In the genomic region with DNA sequence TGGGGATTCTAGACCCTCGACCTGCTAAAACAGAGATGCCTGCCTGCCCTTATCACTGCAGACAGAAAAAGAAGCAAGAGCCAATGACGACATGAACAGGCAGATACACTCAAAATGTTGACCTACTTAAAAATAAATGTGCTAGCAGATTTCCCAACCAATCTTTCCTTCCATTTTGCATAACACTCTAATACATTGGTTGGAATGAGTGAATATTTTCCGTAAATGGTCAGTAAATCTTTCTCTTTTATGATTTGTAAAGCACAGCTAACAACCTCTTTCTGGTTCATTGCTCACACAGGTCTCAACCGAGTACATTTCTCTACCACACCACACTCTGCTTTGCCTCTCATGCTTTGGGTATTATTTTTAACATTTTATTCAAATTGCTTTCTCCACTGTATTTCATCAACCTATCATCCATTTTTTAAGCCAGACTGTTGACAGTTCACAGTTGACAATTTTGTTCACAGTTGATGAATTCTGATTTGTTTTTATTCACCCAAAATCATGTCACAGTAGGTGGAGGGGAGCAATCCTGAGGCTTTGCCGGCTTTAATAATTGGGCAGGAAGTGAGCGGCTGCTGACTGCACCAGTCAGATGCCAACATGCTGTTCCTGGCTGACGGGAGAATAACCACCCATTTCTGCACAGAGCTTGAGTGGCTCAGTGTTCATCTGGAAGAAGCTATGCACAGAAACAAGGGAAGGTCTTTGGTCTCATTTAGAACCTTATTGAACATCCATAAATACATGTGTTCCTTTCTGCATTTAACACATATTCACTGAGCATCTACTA, we compare ENCODE assay signal across 11 cellular contexts.
DNase-seq lines count a peak whose midpoint lies in the region; ATAC-seq and TF ChIP-seq lines count a peak whose summit lies in the region.
"Had no signal": no experiment of that assay in that cellular context is flagged by ENCODE, and none has a peak within 500 bp of the region (broad histone marks: within the 10 kb centered on the region; RNA-seq: fewer than 3 reads in every experiment).

No MANE protein-coding gene starts in this region.

- no peaks in the 10 kb centered on the region for H3K9me3 ChIP-seq in smooth muscle cell (replicated peaks; ENCODE audit: low read depth)

- H3K79me2 ChIP-seq in smooth muscle cell (ENCODE audit: low read depth), result no peaks in the 10 kb centered on the region

- peak; percentile 32 for ATAC-seq in GM18868 (IDR thresholded peaks at IDR 0.05; ENCODE audit: unreplicated experiment)
- ATAC-seq in stimulated activated effector memory CD8-positive, alpha-beta T cell treated with anti-CD3 and anti-CD28 coated beads, Interleukin-12 subunit alpha, Interleukin-12 subunit beta, amount 100 ng/mL, for 72 hours, result no peak

- no peak overlapping the region for H3K4me2 ChIP-seq in smooth muscle cell

- TF ChIP-seq CTCF in fibroblast of mammary gland (conservative IDR thresholded peaks at IDR 0.05; ENCODE audit: control insufficient read depth, insufficient read depth, low read depth, low read length), result no peak
- no peak for TF ChIP-seq CTCF in smooth muscle cell (IDR thresholded peaks at IDR 0.05; ENCODE audit: borderline replicate concordance, insufficient read depth, poor library complexity, severe bottlenecking)

- peaks cover 5% of the 10 kb centered on the region for H3K4me1 ChIP-seq in smooth muscle cell (ENCODE audit: low read depth)

- H3K36me3 ChIP-seq in smooth muscle cell (ENCODE audit: low read depth), result no peaks in the 10 kb centered on the region

- H2AFZ ChIP-seq in smooth muscle cell (ENCODE audit: low read depth), result no peak overlapping the region

- H4K20me1 ChIP-seq in smooth muscle cell (ENCODE audit: low read depth), result no peaks in the 10 kb centered on the region

- H3K4me3 ChIP-seq in fibroblast of mammary gland (ENCODE audit: control insufficient read depth, low read depth, low read length) (no peak overlapping the region), smooth muscle cell (no peak overlapping the region)

- no peak overlapping the region for H3K4me3 Mint-ChIP-seq in stimulated activated effector memory CD8-positive, alpha-beta T cell treated with anti-CD3 and anti-CD28 coated beads, Interleukin-12 subunit alpha, Interleukin-12 subunit beta, amount 100 ng/mL, for 72 hours
- H3K4me3 Mint-ChIP-seq: activated CD4-positive, alpha-beta memory T cell treated with anti-CD3 and anti-CD28 coated beads, Interleukin-2, amount 10 ng/mL, durations not matched to agents 7 days and 5 days; naive B cell had no signal

- WGBS in smooth muscle cell (ENCODE audit: low lambda C conversion rate), result 72% methylated on average over 7 of the region's 7 CpGs

- no peaks in the 10 kb centered on the region for H3K27me3 ChIP-seq in smooth muscle cell (ENCODE audit: low read depth)

- no peaks in the 10 kb centered on the region for H3F3A ChIP-seq in smooth muscle cell (ENCODE audit: low read depth)

- no peaks in the 10 kb centered on the region for H3K4me1 Mint-ChIP-seq in stimulated activated effector memory CD8-positive, alpha-beta T cell treated with anti-CD3 and anti-CD28 coated beads, Interleukin-12 subunit alpha, Interleukin-12 subunit beta, amount 100 ng/mL, for 72 hours
- H3K4me1 Mint-ChIP-seq: activated CD4-positive, alpha-beta memory T cell treated with anti-CD3 and anti-CD28 coated beads, Interleukin-2, amount 10 ng/mL, durations not matched to agents 7 days and 5 days; naive B cell had no signal

- H3K36me3 Mint-ChIP-seq in stimulated activated effector memory CD8-positive, alpha-beta T cell treated with anti-CD3 and anti-CD28 coated beads, Interleukin-12 subunit alpha, Interleukin-12 subunit beta, amount 100 ng/mL, for 72 hours, result no peaks in the 10 kb centered on the region
- H3K36me3 Mint-ChIP-seq: naive B cell had no signal

- no peak overlapping the region for H3K9ac ChIP-seq in smooth muscle cell (ENCODE audit: low read depth)

- H3K27ac Mint-ChIP-seq in stimulated activated effector memory CD8-positive, alpha-beta T cell treated with anti-CD3 and anti-CD28 coated beads, Interleukin-12 subunit alpha, Interleukin-12 subunit beta, amount 100 ng/mL, for 72 hours, result no peak overlapping the region
- H3K27ac Mint-ChIP-seq: activated CD4-positive, alpha-beta memory T cell treated with anti-CD3 and anti-CD28 coated beads, Interleukin-2, amount 10 ng/mL, durations not matched to agents 7 days and 5 days; naive B cell had no signal

- H3K9me3 Mint-ChIP-seq in stimulated activated effector memory CD8-positive, alpha-beta T cell treated with anti-CD3 and anti-CD28 coated beads, Interleukin-12 subunit alpha, Interleukin-12 subunit beta, amount 100 ng/mL, for 72 hours, result no peaks in the 10 kb centered on the region
- H3K9me3 Mint-ChIP-seq: activated CD4-positive, alpha-beta memory T cell treated with anti-CD3 and anti-CD28 coated beads, Interleukin-2, amount 10 ng/mL, durations not matched to agents 7 days and 5 days had no signal

- peak; percentile 11 for DNase-seq in LHCN-M2 (ENCODE audit: low read depth)
- peak; percentile 62 for DNase-seq in fibroblast of mammary gland (ENCODE audit: low read depth)
- no peak for DNase-seq in smooth muscle cell (lab: John Stamatoyannopoulos, UW; ENCODE audit: unreplicated experiment)
- DNase-seq in stimulated activated effector memory CD8-positive, alpha-beta T cell treated with anti-CD3 and anti-CD28 coated beads, Interleukin-12 subunit alpha, Interleukin-12 subunit beta, amount 100 ng/mL, for 72 hours (ENCODE audit: low spot score in 2 of 2), result no peak
- no peak for DNase-seq in NCI-H2107 (lab: John Stamatoyannopoulos, UW)
- no peak for DNase-seq in D341Med (ENCODE audit: low spot score)
- DNase-seq in DMS53 treated with DMSO at 0.1 percent for 48 hours (lab: John Stamatoyannopoulos, UW; ENCODE audit: unreplicated experiment), result no peak
- DNase-seq: activated CD4-positive, alpha-beta memory T cell treated with anti-CD3 and anti-CD28 coated beads, Interleukin-2, amount 10 ng/mL, durations not matched to agents 7 days and 5 days; naive B cell; NCI-H774 had no signal

- H3K27ac ChIP-seq in smooth muscle cell (ENCODE audit: low read depth), result peak overlapping the region; percentile 29

Comparison
In these comparisons a context has a peak if more than half of its experiments do, and no peak if none do; other contexts are left out.
1. DNase-seq: peak in LHCN-M2 (single experiment) and fibroblast of mammary gland (single experiment); none in smooth muscle cell (single experiment), stimulated activated effector memory CD8-positive, alpha-beta T cell treated with anti-CD3 and anti-CD28 coated beads, Interleukin-12 subunit alpha, Interleukin-12 subunit beta, amount 100 ng/mL, for 72 hours (0 of 2), NCI-H2107 (single experiment), D341Med (single experiment) and DMS53 treated with DMSO at 0.1 percent for 48 hours (single experiment).